ENCODE assay signal across 8 cellular contexts in genomic region chr16:89918453-89919347, GRCh38. TPM values are rescaled to one million over a fixed set of nuclear protein-coding genes. Genes with fewer than 3 reads are reported as not detected.
DNase-seq lines count a peak whose midpoint lies in the region; ATAC-seq and TF ChIP-seq lines count a peak whose summit lies in the region.

TSS of gene MC1R (plus strand) at chr16:89918862. CDS start at chr16:89919259, 397 bp downstream.

- H3K36me3 ChIP-seq in mammary epithelial cell (ENCODE audit: insufficient read depth, low read length), result no peaks in the 10 kb centered on the region
- no peaks in the 10 kb centered on the region for H3K36me3 ChIP-seq in kidney epithelial cell (ENCODE audit: control insufficient read depth, insufficient read depth, low read length)
- H3K36me3 ChIP-seq in upper lobe of right lung, result no peaks in the 10 kb centered on the region

- peak within 1 kb of the TSS; percentile 75 for H3K4me2 ChIP-seq in mammary epithelial cell (ENCODE audit: insufficient read depth, low read depth, low read length)

- in situ Hi-C loops in mammary epithelial cell (cut with MboI; ENCODE audit: low sequenced_read_pairs in 2 of 2), result loop anchor here in 1 of 2 donors (10.0 kb wide), 1 partner anchor 56 kb away; no protein-coding TSS in a partner anchor

- H3K79me2 ChIP-seq in mammary epithelial cell (ENCODE audit: insufficient read depth, low read length), result peaks cover 2% of the 10 kb centered on the region

- 24% methylated on average over 16 of the region's 23 CpGs for whole genome bisulfite sequencing in mammary epithelial cell (ENCODE audit: low coverage, missing lambda C conversion rate)

- CTCF ChIA-PET in mammary epithelial cell (lab: Charles Lee; ENCODE audit: low non-redundant PET), result interaction anchor here (0.6 kb wide), 2 partner anchors 10 to 12 kb away, joined by 3 read pairs; no protein-coding TSS in a partner anchor

- no peaks in the 10 kb centered on the region for H3K9me3 ChIP-seq in mammary epithelial cell (replicated peaks; ENCODE audit: insufficient read depth, low read length)
- no peaks in the 10 kb centered on the region for H3K9me3 ChIP-seq in upper lobe of right lung

- dilution Hi-C loops in mammary epithelial cell (cut with HindIII; ENCODE audit: low sequenced_read_pairs), result no loop called here

- intact Hi-C loops in mammary epithelial cell (cut with micrococcal nuclease), result no loop called here
- intact Hi-C loops in upper lobe of right lung (cut with DNase I), result no loop called here

- H3K4me3 ChIP-seq in AG10803 (ENCODE audit: low read length) (peak within 1 kb of the TSS; percentile 55), mammary epithelial cell (replicated peaks in 1 of 3; ENCODE audit: insufficient read depth in 1 of 3, low read depth in 2 of 3, low read length in 3 of 3) (peak within 1 kb of the TSS in 1 of 3 experiments; percentile 29), kidney epithelial cell (ENCODE audit: low read depth, low read length) (peak within 1 kb of the TSS; percentile 26), upper lobe of right lung (peak within 1 kb of the TSS; percentile 28)

- H3K9ac ChIP-seq in mammary epithelial cell (ENCODE audit: insufficient read depth, low read length), result no peak within 1 kb of the TSS

- H3K27me3 ChIP-seq in mammary epithelial cell (ENCODE audit: insufficient read depth, low read length) (no peaks in the 10 kb centered on the region), kidney epithelial cell (ENCODE audit: control insufficient read depth, insufficient read depth, low read length) (no peaks in the 10 kb centered on the region), upper lobe of right lung (peaks cover 16% of the 10 kb centered on the region)

- TF ChIP-seq CTCF in AG10803 (conservative IDR thresholded peaks at IDR 0.05; ENCODE audit: low read length) (peak; percentile 60), mammary epithelial cell (conservative IDR thresholded peaks at IDR 0.05 in 1 of 2, IDR thresholded peaks at IDR 0.05 in 1 of 2; ENCODE audit: extremely low read depth in 1 of 2, insufficient read depth in 1 of 2, low read depth in 1 of 2, low read length in 2 of 2) (peak in 1 of 2 donors; percentile 3), kidney epithelial cell (IDR thresholded peaks at IDR 0.05; ENCODE audit: insufficient read depth, low read length, poor library complexity, severe bottlenecking) (peak; percentile 71), upper lobe of right lung (IDR thresholded peaks at IDR 0.05) (peak; percentile 30)

- H3K4me1 ChIP-seq in mammary epithelial cell (ENCODE audit: insufficient read depth, low read length) (peaks cover 45% of the 10 kb centered on the region), upper lobe of right lung (peaks cover 44% of the 10 kb centered on the region)

- DNase-seq in AG10803 (ENCODE audit: low read depth) (no peak), OCI-M1 (lab: John Stamatoyannopoulos, UW) (peak; percentile 74), mammary epithelial cell (no peak), kidney epithelial cell (ENCODE audit: low read depth) (no peak), upper lobe of right lung (no peak), GDM1 (lab: John Stamatoyannopoulos, UW) (no peak)

- BruUV-seq in mammary epithelial cell (replicated peaks; lab: Mats Ljungman, UMichigan), result no TSS peak

- no peak within 1 kb of the TSS for H3K27ac ChIP-seq in mammary epithelial cell (ENCODE audit: insufficient read depth, low read depth, low read length)
- no peak within 1 kb of the TSS for H3K27ac ChIP-seq in upper lobe of right lung

- peak within 1 kb of the TSS; percentile 59 for H2AFZ ChIP-seq in mammary epithelial cell (ENCODE audit: low read depth, low read length)

- peak; percentile 20 for ATAC-seq in GM18907 (IDR thresholded peaks at IDR 0.05; ENCODE audit: unreplicated experiment)
- ATAC-seq in upper lobe of right lung, result no peak
- ATAC-seq in GM21723 (IDR thresholded peaks at IDR 0.05; ENCODE audit: unreplicated experiment), result no peak

- peaks cover 2% of the 10 kb centered on the region for H4K20me1 ChIP-seq in mammary epithelial cell (ENCODE audit: insufficient read depth, low read length)

RNA-seq across cellular contexts. Expression of gene MC1R, which starts in this region (rescaled TPM):
- total RNA-seq in mammary epithelial cell, result 1 to 10 TPM; 1.7 to 6.8 TPM
- 1.7 TPM for polyA plus RNA-seq in mammary epithelial cell
- polyA minus RNA-seq in mammary epithelial cell, result not detected
- total RNA-seq in kidney epithelial cell, result 1.5 and 3.0 TPM in 2 replicates
- 3.6 TPM for total RNA-seq in upper lobe of right lung
